16 cellular contexts compared by ENCODE assay signal in genomic region chr12:107415834-107416233, GRCh38.
DNase-seq lines count a peak whose midpoint lies in the region; ATAC-seq and FAIRE-seq lines count a peak whose summit lies in the region.
"Had no signal": no experiment of that assay in that cellular context is flagged by ENCODE, and none has a peak within 500 bp of the region (broad histone marks: within the 10 kb centered on the region; RNA-seq: fewer than 3 reads in every experiment).

No MANE protein-coding gene starts in this region.

- CTCF ChIA-PET in activated naive CD4-positive, alpha-beta T cell treated with anti-CD3 and anti-CD28 coated beads, Interleukin-2, amount 10 ng/mL, durations not matched to agents 7 days and 5 days (lab: Charles Lee), result no interaction called here

- DNase-seq in activated naive CD4-positive, alpha-beta T cell treated with anti-CD3 and anti-CD28 coated beads, Interleukin-2, amount 10 ng/mL, durations not matched to agents 7 days and 5 days, result no peak
- DNase-seq in activated naive CD4-positive, alpha-beta T cell treated with anti-CD3 and anti-CD28 coated beads, Interleukin-2, amount 50 U/mL, for 72 hours (ENCODE audit: low spot score in 2 of 2), result no peak
- DNase-seq in amniotic stem cell (lab: John Stamatoyannopoulos, UW) (peak; percentile 27), glomerular visceral epithelial cell (ENCODE audit: extremely low spot score) (peak; percentile 97), urothelium cell line (ENCODE audit: low spot score) (peak; percentile 66), NCI-H1694 treated with DMSO at 0.1 percent for 48 hours (lab: John Stamatoyannopoulos, UW) (no peak), NCI-H1092 (lab: John Stamatoyannopoulos, UW) (no peak)
- DNase-seq in stimulated activated CD4-positive, alpha-beta T cell treated with anti-CD3 and anti-CD28 coated beads, Interleukin-4, amount 100 ng/mL, for 1 hour, result no peak
- DNase-seq: CD8-positive, alpha-beta memory T cell; NCI-H187 treated with DMSO at 0.1 percent for 48 hours; NCI-H524 had no signal

- no peaks in the 10 kb centered on the region for H3K27me3 Mint-ChIP-seq in activated naive CD4-positive, alpha-beta T cell treated with anti-CD3 and anti-CD28 coated beads, Interleukin-2, amount 10 ng/mL, durations not matched to agents 7 days and 5 days
- H3K27me3 Mint-ChIP-seq: activated T-helper 17 cell treated with anti-CD3 and anti-CD28 coated beads, Interleukin-2, amount 50 U/mL, for 72 hours; CD8-positive, alpha-beta memory T cell had no signal

- peaks cover 10% of the 10 kb centered on the region for H3K9me3 Mint-ChIP-seq in activated naive CD4-positive, alpha-beta T cell treated with anti-CD3 and anti-CD28 coated beads, Interleukin-2, amount 10 ng/mL, durations not matched to agents 7 days and 5 days
- H3K9me3 Mint-ChIP-seq in activated naive CD4-positive, alpha-beta T cell treated with anti-CD3 and anti-CD28 coated beads, Interleukin-2, amount 50 U/mL, for 72 hours, result peaks cover 10% of the 10 kb centered on the region in 2 donors
- H3K9me3 Mint-ChIP-seq: natural killer cell treated with Interleukin-12 subunit alpha and Interleukin-12 subunit beta and Interleukin-15 and Interleukin-18, amount 100 ng/mL, for 72 hours; stimulated activated effector memory CD8-positive, alpha-beta T cell treated with anti-CD3 and anti-CD28 coated beads, Interleukin-12 subunit alpha, Interleukin-12 subunit beta, amount 100 ng/mL, for 72 hours; T-helper 2 cell treated with Interferon-gamma antibody and Interleukin-4, amounts not matched to agents 5 μg/mL and 100 μg/mL, for 36 hours had no signal

- peak overlapping the region; percentile 11 for H3K27ac Mint-ChIP-seq in activated naive CD4-positive, alpha-beta T cell treated with anti-CD3 and anti-CD28 coated beads, Interleukin-2, amount 10 ng/mL, durations not matched to agents 7 days and 5 days
- no peak overlapping the region for H3K27ac Mint-ChIP-seq in activated naive CD4-positive, alpha-beta T cell treated with anti-CD3 and anti-CD28 coated beads, Interleukin-2, amount 50 U/mL, for 72 hours
- H3K27ac Mint-ChIP-seq: memory B cell; natural killer cell treated with Interleukin-12 subunit alpha and Interleukin-12 subunit beta and Interleukin-15 and Interleukin-18, amount 100 ng/mL, for 72 hours; stimulated activated effector memory CD8-positive, alpha-beta T cell treated with anti-CD3 and anti-CD28 coated beads, Interleukin-12 subunit alpha, Interleukin-12 subunit beta, amount 100 ng/mL, for 72 hours; T-helper 2 cell treated with Interferon-gamma antibody and Interleukin-4, amounts not matched to agents 5 μg/mL and 100 μg/mL, for 36 hours had no signal

- no peaks in the 10 kb centered on the region for H3K4me1 Mint-ChIP-seq in activated naive CD4-positive, alpha-beta T cell treated with anti-CD3 and anti-CD28 coated beads, Interleukin-2, amount 10 ng/mL, durations not matched to agents 7 days and 5 days
- H3K4me1 Mint-ChIP-seq: CD8-positive, alpha-beta memory T cell had no signal

- H3K36me3 Mint-ChIP-seq in activated naive CD4-positive, alpha-beta T cell treated with anti-CD3 and anti-CD28 coated beads, Interleukin-2, amount 10 ng/mL, durations not matched to agents 7 days and 5 days, result peaks cover 16% of the 10 kb centered on the region
- H3K36me3 Mint-ChIP-seq in activated naive CD4-positive, alpha-beta T cell treated with anti-CD3 and anti-CD28 coated beads, Interleukin-2, amount 50 U/mL, for 72 hours, result peaks cover 14 to 17% of the 10 kb centered on the region in 2 donors
- H3K36me3 Mint-ChIP-seq: memory B cell; natural killer cell treated with Interleukin-12 subunit alpha and Interleukin-12 subunit beta and Interleukin-15 and Interleukin-18, amount 100 ng/mL, for 72 hours had no signal

- no peak for FAIRE-seq in urothelium cell line (lab: Jason Lieb, UNC)

- no peak overlapping the region for H3K4me3 Mint-ChIP-seq in activated naive CD4-positive, alpha-beta T cell treated with anti-CD3 and anti-CD28 coated beads, Interleukin-2, amount 10 ng/mL, durations not matched to agents 7 days and 5 days
- H3K4me3 Mint-ChIP-seq: activated T-helper 17 cell treated with anti-CD3 and anti-CD28 coated beads, Interleukin-2, amount 50 U/mL, for 72 hours; CD8-positive, alpha-beta memory T cell; memory B cell; natural killer cell treated with Interleukin-12 subunit alpha and Interleukin-12 subunit beta and Interleukin-15 and Interleukin-18, amount 100 ng/mL, for 72 hours; stimulated activated effector memory CD8-positive, alpha-beta T cell treated with anti-CD3 and anti-CD28 coated beads, Interleukin-12 subunit alpha, Interleukin-12 subunit beta, amount 100 ng/mL, for 72 hours; T-helper 2 cell treated with Interferon-gamma antibody and Interleukin-4, amounts not matched to agents 5 μg/mL and 100 μg/mL, for 36 hours had no signal

- ATAC-seq in activated naive CD4-positive, alpha-beta T cell treated with anti-CD3 and anti-CD28 coated beads, Interleukin-2, amount 50 U/mL, for 72 hours, result no peak
- ATAC-seq: activated T-helper 17 cell treated with anti-CD3 and anti-CD28 coated beads, Interleukin-2, amount 50 U/mL, for 72 hours; natural killer cell treated with Interleukin-12 subunit alpha and Interleukin-12 subunit beta and Interleukin-15 and Interleukin-18, amount 100 ng/mL, for 72 hours; stimulated activated effector memory CD8-positive, alpha-beta T cell treated with anti-CD3 and anti-CD28 coated beads, Interleukin-12 subunit alpha, Interleukin-12 subunit beta, amount 100 ng/mL, for 72 hours had no signal

Comparison
In these comparisons a context has a peak if more than half of its experiments do, and no peak if none do; other contexts are left out.
1. DNase-seq: peak in amniotic stem cell (single experiment), glomerular visceral epithelial cell (single experiment) and urothelium cell line (single experiment); none in activated naive CD4-positive, alpha-beta T cell treated with anti-CD3 and anti-CD28 coated beads, Interleukin-2, amount 10 ng/mL, durations not matched to agents 7 days and 5 days (single experiment), activated naive CD4-positive, alpha-beta T cell treated with anti-CD3 and anti-CD28 coated beads, Interleukin-2, amount 50 U/mL, for 72 hours (0 of 2), NCI-H1694 treated with DMSO at 0.1 percent for 48 hours (single experiment), stimulated activated CD4-positive, alpha-beta T cell treated with anti-CD3 and anti-CD28 coated beads, Interleukin-4, amount 100 ng/mL, for 1 hour (single experiment) and NCI-H1092 (single experiment).